ENCODE assay signal across 17 cellular contexts in genomic region chr3:43794776-43795175, GRCh38.
DNase-seq lines count a peak whose midpoint lies in the region; ATAC-seq lines count a peak whose summit lies in the region.
"Had no signal": no experiment of that assay in that cellular context is flagged by ENCODE, and none has a peak within 500 bp of the region (broad histone marks: within the 10 kb centered on the region; RNA-seq: fewer than 3 reads in every experiment).

No MANE protein-coding gene starts in this region.

- ATAC-seq in GM18909 (IDR thresholded peaks at IDR 0.05; ENCODE audit: poor library complexity, unreplicated experiment) (no peak), GM21737 (IDR thresholded peaks at IDR 0.05; ENCODE audit: unreplicated experiment) (no peak)

- DNase-seq in GM03348 (ENCODE audit: low spot score), result peak; percentile 37
- DNase-seq in LoVo (ENCODE audit: low spot score), result peak; percentile 8
- DNase-seq in ecto neural progenitor cell (ENCODE audit: low spot score), result peak; percentile 15
- peak; percentile 75 for DNase-seq in kidney tubule cell (ENCODE audit: low spot score)
- DNase-seq in NCI-H748 (lab: John Stamatoyannopoulos, UW; ENCODE audit: unreplicated experiment), result no peak
- DNase-seq: activated CD4-positive, alpha-beta T cell treated with anti-CD3 and anti-CD28 coated beads for 1 hour; activated gamma-delta T cell treated with Interleukin-2 at 50 U/mL for 16 hours; brain microvascular endothelial cell; CD4-positive, alpha-beta T cell; DMS79; dorsolateral prefrontal cortex; NCI-H1694 treated with DMSO at 0.1 percent for 48 hours; stimulated activated CD4-positive, alpha-beta T cell treated with anti-CD3 and anti-CD28 coated beads, Interleukin-4, amount 100 ng/mL, for 4 hours; T-helper 9 cell; tibial artery had no signal
